ENCODE assay signal across 22 cellular contexts in genomic region chr12:113589437-113589836, GRCh38.
DNase-seq lines count a peak whose midpoint lies in the region; ATAC-seq, FAIRE-seq and TF ChIP-seq lines count a peak whose summit lies in the region.
"Had no signal": no experiment of that assay in that cellular context is flagged by ENCODE, and none has a peak within 500 bp of the region (broad histone marks: within the 10 kb centered on the region; RNA-seq: fewer than 3 reads in every experiment).

No MANE protein-coding gene starts in this region.

- H3K4me2 ChIP-seq in K562 (ENCODE audit: insufficient read depth, low read length): peak overlapping the region; percentile 91; the same call in 1 of the 2 replicates
- H3K4me2 ChIP-seq: A549 had no signal

- H3K9ac ChIP-seq in K562 (ENCODE audit: insufficient read depth in 1 of 2, low read depth in 2 of 2, low read length in 2 of 2): no peak overlapping the region
- H3K9ac ChIP-seq: BLaER1 treated with 17β-estradiol and CSF1 and Interleukin-3, amounts not matched to agents 10 nM and 100 nM had no signal

- TF ChIP-seq POLR2A in K562 (conservative IDR thresholded peaks at IDR 0.05) (0 out of 2 replicates have a peak, but pooled peaks have one; percentile 21), gastroesophageal sphincter (IDR thresholded peaks at IDR 0.05) (no peak), stomach (IDR thresholded peaks at IDR 0.05) (no peak)

- no peak for FAIRE-seq in K562 (lab: Jason Lieb, UNC)
- FAIRE-seq: A549, D721Med, G401.6, GM12891, GM19239 had no signal

- no peaks in the 10 kb centered on the region for H4K20me1 ChIP-seq in K562 (replicated peaks; ENCODE audit: control insufficient read depth, insufficient read depth, low read length)
- H4K20me1 ChIP-seq: BLaER1 treated with 17β-estradiol and CSF1 and Interleukin-3, amounts not matched to agents 10 nM and 100 nM had no signal

- H3K36me3 ChIP-seq in HEK293 (ENCODE audit: control insufficient read depth in 2 of 2, insufficient read depth in 1 of 2, low read length in 2 of 2) (no peaks in the 10 kb centered on the region), K562 (ENCODE audit: control insufficient read depth, insufficient read depth, low read length) (no peaks in the 10 kb centered on the region; the same call in 2 of the 3 replicates), gastroesophageal sphincter (no peaks in the 10 kb centered on the region), stomach (no peaks in the 10 kb centered on the region)
- H3K36me3 ChIP-seq: BLaER1 treated with 17β-estradiol and CSF1 and Interleukin-3, amounts not matched to agents 10 nM and 100 nM had no signal

- WGBS in K562 (ENCODE audit: insufficient coverage, low coverage, missing lambda C conversion rate): 67% methylated on average over 1 of the region's 1 CpG
- 68 to 77% methylated on average over 1 of the region's 1 CpG for WGBS in gastroesophageal sphincter (ENCODE audit: low coverage in 1 of 2), 2 donors
- 67 to 94% (median 82%) methylated on average over 1 of the region's 1 CpG for WGBS in stomach, 5 donors

- H3K27me3 ChIP-seq in K562 (ENCODE audit: control insufficient read depth in 2 of 2, insufficient read depth in 2 of 2, low read length in 2 of 2) (no peaks in the 10 kb centered on the region), gastroesophageal sphincter (peaks cover 96% of the 10 kb centered on the region), stomach (peaks cover 3 to 88% (median 17%) of the 10 kb centered on the region in 3 donors)

- TF ChIP-seq EP300 in K562 (IDR thresholded peaks at IDR 0.05; ENCODE audit: low read length) (no peak), gastroesophageal sphincter (IDR thresholded peaks at IDR 0.05) (no peak), stomach (IDR thresholded peaks at IDR 0.05) (no peak)

- no TSS peak for BruUV-seq in K562 (replicated peaks; lab: Mats Ljungman, UMichigan)

- DNase-seq in K562 (ENCODE audit: extremely low read depth in 1 of 4, low spot score in 3 of 4): no peak
- DNase-seq in nephron progenitor cell: no peak
- no peak for DNase-seq in left ventricle myocardium superior
- DNase-seq in stomach: no peak
- DNase-seq: AML-193; Caco-2; Calu3; CD4-positive, alpha-beta T cell; CD8-positive, alpha-beta T cell; DMS79 treated with DMSO at 0.1 percent for 48 hours; GF-D8 had no signal

- CTCF ChIA-PET in HEK293 (lab: Yijun Ruan, JAX) (no interaction called here), K562 (lab: Yijun Ruan, JAX; ENCODE audit: low intra/inter-chr PET ratio) (no interaction called here)

- ATAC-seq in K562: no peak
- ATAC-seq in left ventricle myocardium superior: no peak
- ATAC-seq in gastroesophageal sphincter: no peak
- ATAC-seq: A549; CD8-positive, alpha-beta T cell had no signal

- H3K4me3 Mint-ChIP-seq in nephron progenitor cell: peak overlapping the region; percentile 4
- H3K4me3 Mint-ChIP-seq: B cell; CD4-positive, alpha-beta T cell; CD8-positive, alpha-beta T cell had no signal

- no peaks in the 10 kb centered on the region for H3K9me3 ChIP-seq in HEK293 (ENCODE audit: control insufficient read depth, insufficient read depth, low read depth, low read length)
- no peaks in the 10 kb centered on the region for H3K9me3 ChIP-seq in K562 (replicated peaks; ENCODE audit: control insufficient read depth, insufficient read depth, low read depth, low read length)
- peaks cover 0 to 13% (median 0%) of the 10 kb centered on the region in 3 donors for H3K9me3 ChIP-seq in gastroesophageal sphincter
- peaks cover 0 to 19% (median 6%) of the 10 kb centered on the region in 4 donors for H3K9me3 ChIP-seq in stomach
- H3K9me3 ChIP-seq: A549, Caco-2 had no signal

- no peaks in the 10 kb centered on the region for H3K36me3 Mint-ChIP-seq in nephron progenitor cell (ENCODE audit: low read depth)
- H3K36me3 Mint-ChIP-seq: CD8-positive, alpha-beta T cell had no signal

- no peak for TF ChIP-seq RAD21 in K562 (CRISPR knock-in tag; conservative IDR thresholded peaks at IDR 0.05 in 1 of 2, IDR thresholded peaks at IDR 0.05 in 1 of 2)

- no peaks in the 10 kb centered on the region for H3K9me1 ChIP-seq in K562 (ENCODE audit: control insufficient read depth, insufficient read depth, low read length)

- H3K4me1 Mint-ChIP-seq in nephron progenitor cell: peaks cover 11% of the 10 kb centered on the region

- H3K27ac Mint-ChIP-seq in nephron progenitor cell: no peak overlapping the region
- H3K27ac Mint-ChIP-seq: B cell; CD4-positive, alpha-beta T cell; CD8-positive, alpha-beta T cell had no signal

- H3K27ac ChIP-seq in HEK293 (ENCODE audit: extremely low read depth, low read depth, low read length) (no peak overlapping the region), K562 (ENCODE audit: extremely low read depth, low read depth, low read length) (no peak overlapping the region), gastroesophageal sphincter (no peak overlapping the region), stomach (no peak overlapping the region)
- H3K27ac ChIP-seq: 22Rv1; A549; BLaER1 treated with 17β-estradiol and CSF1 and Interleukin-3, amounts not matched to agents 10 nM and 100 nM; C4-2B had no signal

- peaks cover 90% of the 10 kb centered on the region for H3K27me3 Mint-ChIP-seq in nephron progenitor cell (ENCODE audit: low read depth, poor library complexity)

- H2AFZ ChIP-seq in K562 (ENCODE audit: low read depth, low read length): no peak overlapping the region

- H3K4me1 ChIP-seq in HEK293 (ENCODE audit: control insufficient read depth, insufficient read depth, low read length) (no peaks in the 10 kb centered on the region), K562 (replicated peaks in 1 of 2; ENCODE audit: control insufficient read depth in 2 of 2, insufficient read depth in 2 of 2, low read length in 2 of 2) (peaks cover 10 to 12% of the 10 kb centered on the region in 2 experiments; a peak in 4 of 5 replicates), gastroesophageal sphincter (no peaks in the 10 kb centered on the region), stomach (peaks cover 0 to 6% (median 3%) of the 10 kb centered on the region in 4 donors)
- H3K4me1 ChIP-seq: A549, Caco-2 had no signal

- POLR2A ChIA-PET in HEK293 (lab: Yijun Ruan, JAX) (no interaction called here), K562 (lab: Yijun Ruan, JAX) (no interaction called here)

- no peak overlapping the region for H3K4me3 ChIP-seq in HEK293 (ENCODE audit: low read depth, low read length)
- H3K4me3 ChIP-seq in K562: no peak overlapping the region
- H3K4me3 ChIP-seq in gastroesophageal sphincter: no peak overlapping the region
- H3K4me3 ChIP-seq in stomach: no peak overlapping the region
- H3K4me3 ChIP-seq: A549; BLaER1 treated with 17β-estradiol and CSF1 and Interleukin-3, amounts not matched to agents 10 nM and 100 nM had no signal

- in situ Hi-C loops in K562 (cut with MboI): no loop called here

- no peaks in the 10 kb centered on the region for H3K9me3 Mint-ChIP-seq in nephron progenitor cell
- H3K9me3 Mint-ChIP-seq: CD8-positive, alpha-beta T cell had no signal

- H3K79me2 ChIP-seq in K562 (ENCODE audit: control insufficient read depth, insufficient read depth, low read length): peaks cover 3% of the 10 kb centered on the region; the same call in 1 of the 3 replicates

- intact Hi-C loops in K562 (cut with micrococcal nuclease) (loop anchor here (10.0 kb wide), 1 partner anchor 125 kb away; no protein-coding TSS in a partner anchor), left ventricle myocardium superior (cut with micrococcal nuclease) (no loop called here), stomach (cut with DNase I; ENCODE audit: low total_unique reads) (no loop called here)

- TF ChIP-seq CTCF in HEK293 (tag by site-specific recombination; IDR thresholded peaks at IDR 0.05) (no peak), K562 (IDR thresholded peaks at IDR 0.05 in 2 of 3, conservative IDR thresholded peaks at IDR 0.05 in 1 of 3; ENCODE audit: insufficient read depth in 2 of 3, low read depth in 1 of 3, low read length in 3 of 3) (no peak), nephron progenitor cell (IDR thresholded peaks at IDR 0.05) (no peak), gastroesophageal sphincter (IDR thresholded peaks at IDR 0.05) (no peak), stomach (IDR thresholded peaks at IDR 0.05) (no peak)

TF ChIP-seq in HEK293, 187 proteins besides CTCF, POLR2A, EP300 and RAD21 (continues in another document):
- no peak for TF ChIP-seq ZNF624 (tag by site-specific recombination; IDR thresholded peaks at IDR 0.05)
- TF ChIP-seq ZNF335 (tag by site-specific recombination; conservative IDR thresholded peaks at IDR 0.05): no peak
- TF ChIP-seq ZBTB17 (tag by site-specific recombination; IDR thresholded peaks at IDR 0.05): peak; percentile 58
- peak; percentile 12; the same call in 1 of the 2 replicates for TF ChIP-seq EGR2 (tag by site-specific recombination; IDR thresholded peaks at IDR 0.05; ENCODE audit: low read depth)
- no peak for TF ChIP-seq ZNF639 (tag by site-specific recombination; IDR thresholded peaks at IDR 0.05)

TF ChIP-seq in K562, 482 proteins besides CTCF, POLR2A, EP300 and RAD21 (continues in another document):
- no peak for TF ChIP-seq ID3 (CRISPR knock-in tag; IDR thresholded peaks at IDR 0.05)
- no peak for TF ChIP-seq ID3 (tag; IDR thresholded peaks at IDR 0.05)
- TF ChIP-seq EHMT2 (IDR thresholded peaks at IDR 0.05): 0 out of 2 replicates have a peak, but pooled peaks have one; percentile 19
- 0 out of 2 replicates have a peak, but pooled peaks have one; percentile 27 for TF ChIP-seq SUPT5H (IDR thresholded peaks at IDR 0.05)
- no peak for TF ChIP-seq LCOR (CRISPR knock-in tag; IDR thresholded peaks at IDR 0.05)
- 0 out of 2 replicates have a peak, but pooled peaks have one; percentile 20 for TF ChIP-seq MYBL2 (IDR thresholded peaks at IDR 0.05; ENCODE audit: low read depth)
- TF ChIP-seq MYBL2 (CRISPR knock-in tag; IDR thresholded peaks at IDR 0.05; ENCODE audit: borderline replicate concordance): no peak
- no peak for TF ChIP-seq CEBPB (tag; IDR thresholded peaks at IDR 0.05)
- no peak for TF ChIP-seq HDGF (IDR thresholded peaks at IDR 0.05)

Comparison
In these comparisons a context has a peak if more than half of its experiments do, and no peak if none do; other contexts are left out.
1. Of the 44 proteins assayed by ChIP-seq in both K562 and HEK293: peak only in K562: none; only in HEK293: ZBTB17; in both: none; in neither: 43.